18 cellular contexts compared by ENCODE assay signal in genomic region chr1:97385536-97385935, GRCh38.
"Had no signal": no experiment of that assay in that cellular context is flagged by ENCODE, and none has a peak within 500 bp of the region (broad histone marks: within the 10 kb centered on the region; RNA-seq: fewer than 3 reads in every experiment).

No MANE protein-coding gene starts in this region.

- H3K36me3 ChIP-seq: ascending aorta, heart right ventricle, pancreas, right atrium auricular region, thyroid gland, upper lobe of right lung had no signal

- H3K27ac ChIP-seq: ascending aorta, coronary artery, heart right ventricle, neutrophil, pancreas, psoas muscle, right atrium auricular region, thyroid gland, upper lobe of right lung had no signal

- H3K27me3 ChIP-seq: ascending aorta, heart right ventricle, neutrophil, pancreas, right atrium auricular region, thyroid gland, upper lobe of right lung had no signal

- H3K9me3 ChIP-seq: ascending aorta, heart right ventricle, neutrophil, pancreas, psoas muscle, right atrium auricular region, thyroid gland, upper lobe of right lung had no signal

- H3K4me1 ChIP-seq: ascending aorta, pancreas, psoas muscle, right atrium auricular region, thyroid gland, upper lobe of right lung had no signal

- H3K4me3 ChIP-seq: ascending aorta, coronary artery, heart right ventricle, pancreas, psoas muscle, right atrium auricular region, thyroid gland, upper lobe of right lung had no signal

- DNase-seq: activated CD4-positive, alpha-beta T cell treated with anti-CD3 and anti-CD28 coated beads, Interleukin-2, amount 10 ng/mL, durations not matched to agents 7 days and 5 days; activated CD4-positive, CD25-positive, alpha-beta regulatory T cell treated with anti-CD3 and anti-CD28 coated beads, Interleukin-2, amount 50 U/mL, for 72 hours; activated T-cell treated with anti-CD3 and anti-CD28 coated beads, Interleukin-2, amount 50 U/mL, for 1 hour; heart right ventricle; left colon; pancreas; psoas muscle; stimulated activated CD4-positive, alpha-beta T cell treated with anti-CD3 and anti-CD28 coated beads, Interleukin-12 subunit alpha, Interleukin-12 subunit beta, amount 100 ng/mL, for 4 hours; stimulated activated CD4-positive, alpha-beta T cell treated with anti-CD3 and anti-CD28 coated beads, Interleukin-4, amount 100 ng/mL, for 4 hours; stimulated activated naive CD8-positive, alpha-beta T cell treated with anti-CD3 and anti-CD28 coated beads, Interleukin-15, Interleukin-2, amounts not matched to agents 100 U/mL and 50 U/mL, for 24 hours; thyroid gland; upper lobe of right lung had no signal

- ATAC-seq: activated naive CD4-positive, alpha-beta T cell treated with anti-CD3 and anti-CD28 coated beads, Interleukin-2, amount 50 U/mL, for 72 hours; activated T-helper 17 cell treated with anti-CD3 and anti-CD28 coated beads, Interleukin-2, amount 50 U/mL, for 72 hours; heart right ventricle; left colon; pancreas; psoas muscle; stimulated activated naive CD8-positive, alpha-beta T cell treated with anti-CD3 and anti-CD28 coated beads, Interleukin-15, Interleukin-2, amounts not matched to agents 100 U/mL and 50 U/mL, for 24 hours; upper lobe of right lung had no signal
